ENCODE assay signal across 11 cellular contexts in genomic region chr1:25805863-25806225, GRCh38. TPM values are rescaled to one million over a fixed set of nuclear protein-coding genes. Genes with fewer than 3 reads are reported as not detected.
DNase-seq lines count a peak whose midpoint lies in the region; ATAC-seq and TF ChIP-seq lines count a peak whose summit lies in the region.
"Had no signal": no experiment of that assay in that cellular context is flagged by ENCODE, and none has a peak within 500 bp of the region (broad histone marks: within the 10 kb centered on the region; RNA-seq: fewer than 3 reads in every experiment).

No MANE protein-coding gene starts in this region.

- intact Hi-C loops in activated CD8-positive, alpha-beta T cell treated with anti-CD3 and anti-CD28 coated beads for 36 hours (cut with micrococcal nuclease): no loop called here
- intact Hi-C loops in upper lobe of right lung (cut with DNase I): no loop called here

- peaks cover 29% of the 10 kb centered on the region for H3K4me1 Mint-ChIP-seq in activated CD8-positive, alpha-beta T cell treated with anti-CD3 and anti-CD28 coated beads for 36 hours (ENCODE audit: low read depth)
- peaks cover 10% of the 10 kb centered on the region for H3K4me1 Mint-ChIP-seq in activated CD8-positive, alpha-beta T cell treated with anti-CD3 and anti-CD28 coated beads, Interleukin-2, amount 10 ng/mL, durations not matched to agents 7 days and 5 days (ENCODE audit: low read depth)

- no peaks in the 10 kb centered on the region for H3K9me3 Mint-ChIP-seq in activated CD8-positive, alpha-beta T cell treated with anti-CD3 and anti-CD28 coated beads for 36 hours
- no peaks in the 10 kb centered on the region for H3K9me3 Mint-ChIP-seq in activated CD8-positive, alpha-beta T cell treated with anti-CD3 and anti-CD28 coated beads, Interleukin-2, amount 10 ng/mL, durations not matched to agents 7 days and 5 days (ENCODE audit: insufficient read depth)
- H3K9me3 Mint-ChIP-seq: activated naive CD4-positive, alpha-beta T cell treated with anti-CD3 and anti-CD28 coated beads, Interleukin-2, amount 50 U/mL, for 72 hours had no signal

- ATAC-seq in activated CD8-positive, alpha-beta T cell treated with anti-CD3 and anti-CD28 coated beads for 36 hours: no peak
- ATAC-seq in activated CD8-positive, alpha-beta T cell treated with anti-CD3 and anti-CD28 coated beads, Interleukin-2, amount 10 ng/mL, durations not matched to agents 7 days and 5 days: no peak
- peak; percentile 35 for ATAC-seq in upper lobe of right lung
- ATAC-seq in GM21825 (IDR thresholded peaks at IDR 0.05; ENCODE audit: unreplicated experiment): no peak
- ATAC-seq: activated naive CD4-positive, alpha-beta T cell treated with anti-CD3 and anti-CD28 coated beads, Interleukin-2, amount 50 U/mL, for 72 hours had no signal

- H3K4me1 ChIP-seq in upper lobe of right lung: peaks cover 60% of the 10 kb centered on the region

- H3K27ac Mint-ChIP-seq in activated CD8-positive, alpha-beta T cell treated with anti-CD3 and anti-CD28 coated beads for 36 hours: peak overlapping the region; percentile 8
- H3K27ac Mint-ChIP-seq in activated CD8-positive, alpha-beta T cell treated with anti-CD3 and anti-CD28 coated beads, Interleukin-2, amount 10 ng/mL, durations not matched to agents 7 days and 5 days: no peak overlapping the region

- TF ChIP-seq CTCF in activated CD8-positive, alpha-beta T cell treated with anti-CD3 and anti-CD28 coated beads for 36 hours (IDR thresholded peaks at IDR 0.05): no peak
- no peak for TF ChIP-seq CTCF in upper lobe of right lung (IDR thresholded peaks at IDR 0.05)

- POLR2A ChIA-PET in activated CD8-positive, alpha-beta T cell treated with anti-CD3 and anti-CD28 coated beads for 36 hours (lab: Charles Lee): no interaction called here
- POLR2A ChIA-PET in activated CD8-positive, alpha-beta T cell treated with anti-CD3 and anti-CD28 coated beads, Interleukin-2, amount 10 ng/mL, durations not matched to agents 7 days and 5 days (lab: Charles Lee): interaction anchor here (0.6 kb wide), 2 partner anchors 286 to 307 kb away, joined by 3 to 5 read pairs; no protein-coding TSS in a partner anchor

- peaks cover 4% of the 10 kb centered on the region for H3K36me3 Mint-ChIP-seq in activated CD8-positive, alpha-beta T cell treated with anti-CD3 and anti-CD28 coated beads for 36 hours (ENCODE audit: low read depth)
- no peaks in the 10 kb centered on the region for H3K36me3 Mint-ChIP-seq in activated CD8-positive, alpha-beta T cell treated with anti-CD3 and anti-CD28 coated beads, Interleukin-2, amount 10 ng/mL, durations not matched to agents 7 days and 5 days (ENCODE audit: low read depth)

- no peak overlapping the region for H3K4me3 Mint-ChIP-seq in activated CD8-positive, alpha-beta T cell treated with anti-CD3 and anti-CD28 coated beads for 36 hours
- H3K4me3 Mint-ChIP-seq in activated CD8-positive, alpha-beta T cell treated with anti-CD3 and anti-CD28 coated beads, Interleukin-2, amount 10 ng/mL, durations not matched to agents 7 days and 5 days: no peak overlapping the region

- H3K27ac ChIP-seq in upper lobe of right lung: peak overlapping the region; percentile 34
- H3K27ac ChIP-seq: SJSA1 had no signal

- CTCF ChIA-PET in activated CD8-positive, alpha-beta T cell treated with anti-CD3 and anti-CD28 coated beads for 36 hours (lab: Charles Lee): no interaction called here
- CTCF ChIA-PET in activated CD8-positive, alpha-beta T cell treated with anti-CD3 and anti-CD28 coated beads, Interleukin-2, amount 10 ng/mL, durations not matched to agents 7 days and 5 days (lab: Charles Lee): interaction anchor here (1.1 kb wide), 1 partner anchor 182 kb away, joined by 3 read pairs; no protein-coding TSS in a partner anchor

- H3K4me3 ChIP-seq in upper lobe of right lung: no peak overlapping the region
- H3K4me3 ChIP-seq: SJSA1 had no signal

- peaks cover 42% of the 10 kb centered on the region for H3K36me3 ChIP-seq in upper lobe of right lung

- no peaks in the 10 kb centered on the region for H3K27me3 Mint-ChIP-seq in activated CD8-positive, alpha-beta T cell treated with anti-CD3 and anti-CD28 coated beads for 36 hours
- H3K27me3 Mint-ChIP-seq in activated CD8-positive, alpha-beta T cell treated with anti-CD3 and anti-CD28 coated beads, Interleukin-2, amount 10 ng/mL, durations not matched to agents 7 days and 5 days (ENCODE audit: low read depth): peaks cover 2% of the 10 kb centered on the region

- DNase-seq in activated CD8-positive, alpha-beta T cell treated with anti-CD3 and anti-CD28 coated beads for 36 hours: no peak
- DNase-seq in activated CD8-positive, alpha-beta T cell treated with anti-CD3 and anti-CD28 coated beads, Interleukin-2, amount 10 ng/mL, durations not matched to agents 7 days and 5 days: no peak
- DNase-seq in foreskin melanocyte: peak; percentile 91
- peak in 49 of 56 donors; percentile 8 to 81 (median 50) for DNase-seq in nucleus accumbens (lab: John Stamatoyannopoulos, UW)
- DNase-seq in upper lobe of right lung: no peak
- DNase-seq in stimulated activated CD4-positive, alpha-beta T cell treated with anti-CD3 and anti-CD28 coated beads, Interleukin-12 subunit alpha, Interleukin-12 subunit beta, amount 100 ng/mL, for 4 hours: no peak
- no peak for DNase-seq in NCI-H2227 treated with DMSO at 0.1 percent for 48 hours (lab: John Stamatoyannopoulos, UW)
- DNase-seq: 8988T had no signal

- no peaks in the 10 kb centered on the region for H3K9me3 ChIP-seq in upper lobe of right lung
- H3K9me3 ChIP-seq: SJSA1 had no signal

- no peaks in the 10 kb centered on the region for H3K27me3 ChIP-seq in upper lobe of right lung
- H3K27me3 ChIP-seq: SJSA1 had no signal

RNA-seq across cellular contexts. Expression of gene SELENON, which starts 5.9 kb away (rescaled TPM):
- total RNA-seq in activated CD8-positive, alpha-beta T cell treated with anti-CD3 and anti-CD28 coated beads for 36 hours: 10 to 100 TPM; 15.3 to 17.7 TPM
- 1 to 10 TPM; 4.5 to 5.1 TPM for total RNA-seq in activated CD8-positive, alpha-beta T cell treated with anti-CD3 and anti-CD28 coated beads, Interleukin-2, amount 10 ng/mL, durations not matched to agents 7 days and 5 days
- total RNA-seq in upper lobe of right lung: 95.9 TPM

RNA-seq across cellular contexts. Expression of gene MTFR1L, which starts 13.9 kb away (rescaled TPM):
- 10 to 100 TPM; 25.6 to 27.4 TPM for total RNA-seq in activated CD8-positive, alpha-beta T cell treated with anti-CD3 and anti-CD28 coated beads for 36 hours
- 10 to 100 TPM; 26.2 to 26.7 TPM for total RNA-seq in activated CD8-positive, alpha-beta T cell treated with anti-CD3 and anti-CD28 coated beads, Interleukin-2, amount 10 ng/mL, durations not matched to agents 7 days and 5 days
- total RNA-seq in upper lobe of right lung: 46.0 TPM

RNA-seq across cellular contexts. Expression of gene AUNIP, which starts 53.4 kb away (rescaled TPM):
- total RNA-seq in activated CD8-positive, alpha-beta T cell treated with anti-CD3 and anti-CD28 coated beads for 36 hours: 10 to 100 TPM in 1 of 2 experiments, 1 to 10 TPM in 1; 8.8 to 10.3 TPM
- 1 to 10 TPM; 7.8 to 9.1 TPM for total RNA-seq in activated CD8-positive, alpha-beta T cell treated with anti-CD3 and anti-CD28 coated beads, Interleukin-2, amount 10 ng/mL, durations not matched to agents 7 days and 5 days
- not detected for total RNA-seq in upper lobe of right lung

Comparison
In these comparisons a context has a peak if more than half of its experiments do, and no peak if none do; other contexts are left out.
1. DNase-seq: peak in foreskin melanocyte (single experiment) and nucleus accumbens (49 of 56); none in activated CD8-positive, alpha-beta T cell treated with anti-CD3 and anti-CD28 coated beads for 36 hours (single experiment), activated CD8-positive, alpha-beta T cell treated with anti-CD3 and anti-CD28 coated beads, Interleukin-2, amount 10 ng/mL, durations not matched to agents 7 days and 5 days (single experiment), upper lobe of right lung (single experiment), stimulated activated CD4-positive, alpha-beta T cell treated with anti-CD3 and anti-CD28 coated beads, Interleukin-12 subunit alpha, Interleukin-12 subunit beta, amount 100 ng/mL, for 4 hours (single experiment) and NCI-H2227 treated with DMSO at 0.1 percent for 48 hours (single experiment).